8 cellular contexts compared by ENCODE assay signal in genomic region chr19:18097217-18097992, GRCh38. TPM values are rescaled to one million over a fixed set of nuclear protein-coding genes. Genes with fewer than 3 reads are reported as not detected.
DNase-seq lines count a peak whose midpoint lies in the region; ATAC-seq and TF ChIP-seq lines count a peak whose summit lies in the region.

Gene MAST3 (plus strand): TSS chr19:18097778. CDS start chr19:18097793, 15 bp downstream.

- peak within 1 kb of the TSS; percentile 68 to 97 (median 89) for H3K27ac Mint-ChIP-seq in CD8-positive, alpha-beta memory T cell
- peak within 1 kb of the TSS; percentile 84 to 85 for H3K27ac Mint-ChIP-seq in T-cell
- H3K27ac Mint-ChIP-seq in activated naive CD8-positive, alpha-beta T cell treated with anti-CD3 and anti-CD28 coated beads, Interleukin-2, amount 10 ng/mL, durations not matched to agents 7 days and 5 days, result peak within 1 kb of the TSS; percentile 61
- H3K27ac Mint-ChIP-seq in type B pancreatic cell, result no peak within 1 kb of the TSS

- peak within 1 kb of the TSS; percentile 83 for H3K4me3 ChIP-seq in CD8-positive, alpha-beta memory T cell (ENCODE audit: low read length)
- peak within 1 kb of the TSS; percentile 69 for H3K4me3 ChIP-seq in Jurkat, Clone E6-1 (ENCODE audit: low read length)
- peak within 1 kb of the TSS; percentile 12 to 65 (median 40) for H3K4me3 ChIP-seq in heart left ventricle

- POLR2A ChIA-PET in CD8-positive, alpha-beta memory T cell (lab: Charles Lee), result interaction anchor here (0.5 to 2.3 kb wide), 9 partner anchors 11 to 182 kb away, joined by 3 to 12 read pairs (median 5); partner anchors contain the start of genes ARRDC2 and IL12RB1
- POLR2A ChIA-PET in T-cell (lab: Charles Lee), result no interaction called here
- POLR2A ChIA-PET in activated naive CD8-positive, alpha-beta T cell treated with anti-CD3 and anti-CD28 coated beads, Interleukin-2, amount 10 ng/mL, durations not matched to agents 7 days and 5 days (lab: Charles Lee), result interaction anchor here (0.6 to 2.8 kb wide), 5 partner anchors 10 to 180 kb away, joined by 3 to 35 read pairs (median 5); partner anchors contain the start of gene IL12RB1

- H3K27me3 ChIP-seq in CD8-positive, alpha-beta memory T cell (ENCODE audit: insufficient read depth, low read length, poor library complexity, severe bottlenecking), result no peaks in the 10 kb centered on the region
- H3K27me3 ChIP-seq in heart left ventricle, result peaks cover 8 to 49% (median 24%) of the 10 kb centered on the region in 9 donors

- CTCF ChIA-PET in CD8-positive, alpha-beta memory T cell (lab: Charles Lee), result interaction anchor here (0.9 to 1.4 kb wide), 5 partner anchors 11 to 89 kb away, joined by 3 to 5 read pairs (median 3); partner anchors contain the start of genes ARRDC2 and IL12RB1
- CTCF ChIA-PET in T-cell (lab: Charles Lee), result interaction anchor here in 1 of 2 donors (0.6 kb wide), 1 partner anchor 149 kb away, joined by 3 read pairs; no protein-coding TSS in a partner anchor

- no peaks in the 10 kb centered on the region for H3K36me3 ChIP-seq in CD8-positive, alpha-beta memory T cell (ENCODE audit: insufficient read depth, low read length)
- H3K36me3 ChIP-seq in heart left ventricle, result no peaks in the 10 kb centered on the region

- intact Hi-C loops in heart left ventricle (cut with DNase I) (no loop called here), posterior cingulate gyrus (cut with DNase I) (no loop called here)

- H3K36me3 Mint-ChIP-seq in CD8-positive, alpha-beta memory T cell, result peaks cover 0 to 2% (median 0%) of the 10 kb centered on the region in 3 donors
- H3K36me3 Mint-ChIP-seq in T-cell (peaks cover 2% of the 10 kb centered on the region), type B pancreatic cell (no peaks in the 10 kb centered on the region)
- H3K36me3 Mint-ChIP-seq in activated naive CD8-positive, alpha-beta T cell treated with anti-CD3 and anti-CD28 coated beads, Interleukin-2, amount 10 ng/mL, durations not matched to agents 7 days and 5 days, result no peaks in the 10 kb centered on the region

- H3K27me3 Mint-ChIP-seq in CD8-positive, alpha-beta memory T cell, result no peaks in the 10 kb centered on the region
- no peaks in the 10 kb centered on the region for H3K27me3 Mint-ChIP-seq in T-cell
- no peaks in the 10 kb centered on the region for H3K27me3 Mint-ChIP-seq in activated naive CD8-positive, alpha-beta T cell treated with anti-CD3 and anti-CD28 coated beads, Interleukin-2, amount 10 ng/mL, durations not matched to agents 7 days and 5 days
- H3K27me3 Mint-ChIP-seq in type B pancreatic cell, result peaks cover 45% of the 10 kb centered on the region

- H3K4me1 Mint-ChIP-seq in CD8-positive, alpha-beta memory T cell, result peaks cover 26 to 39% (median 30%) of the 10 kb centered on the region in 3 donors
- H3K4me1 Mint-ChIP-seq in T-cell, result peaks cover 38 to 44% (median 43%) of the 10 kb centered on the region in 3 donors
- peaks cover 26% of the 10 kb centered on the region for H3K4me1 Mint-ChIP-seq in activated naive CD8-positive, alpha-beta T cell treated with anti-CD3 and anti-CD28 coated beads, Interleukin-2, amount 10 ng/mL, durations not matched to agents 7 days and 5 days
- no peaks in the 10 kb centered on the region for H3K4me1 Mint-ChIP-seq in type B pancreatic cell (ENCODE audit: unreplicated experiment)

- peak within 1 kb of the TSS; percentile 47 for H3K27ac ChIP-seq in CD8-positive, alpha-beta memory T cell (ENCODE audit: low read depth, low read length)
- no peak within 1 kb of the TSS for H3K27ac ChIP-seq in heart left ventricle

- ATAC-seq in GM21390 (IDR thresholded peaks at IDR 0.05; ENCODE audit: unreplicated experiment), result peak; percentile 54
- peak; percentile 95 to 98 (median 98) for ATAC-seq in T-cell (replicated peaks in 1 of 4)
- ATAC-seq in activated naive CD8-positive, alpha-beta T cell treated with anti-CD3 and anti-CD28 coated beads, Interleukin-2, amount 10 ng/mL, durations not matched to agents 7 days and 5 days (ENCODE audit: low read depth), result peak; percentile 97
- peak; percentile 79 to 97 (median 95) for ATAC-seq in heart left ventricle

- H3K4me1 ChIP-seq in CD8-positive, alpha-beta memory T cell (ENCODE audit: insufficient read depth, low read length), result peaks cover 39% of the 10 kb centered on the region
- peaks cover 0 to 21% (median 7%) of the 10 kb centered on the region in 12 donors for H3K4me1 ChIP-seq in heart left ventricle

- DNase-seq in CD8-positive, alpha-beta memory T cell, result peak; percentile 88 to 93 (median 91)
- peak; percentile 72 for DNase-seq in Jurkat, Clone E6-1 (ENCODE audit: low read depth, low spot score)
- DNase-seq in T-cell (peak; percentile 74 to 95 (median 89)), heart left ventricle (peak; percentile 76 to 93 (median 81)), posterior cingulate gyrus (peak; percentile 78 to 98 (median 86)), type B pancreatic cell (ENCODE audit: extremely low spot score, unreplicated experiment) (peak; percentile 83)
- DNase-seq in activated naive CD8-positive, alpha-beta T cell treated with anti-CD3 and anti-CD28 coated beads, Interleukin-2, amount 10 ng/mL, durations not matched to agents 7 days and 5 days, result peak; percentile 99

- no peaks in the 10 kb centered on the region for H3K9me3 ChIP-seq in CD8-positive, alpha-beta memory T cell (ENCODE audit: low read length)
- no peaks in the 10 kb centered on the region for H3K9me3 ChIP-seq in heart left ventricle

- no peaks in the 10 kb centered on the region for H3K9me3 Mint-ChIP-seq in CD8-positive, alpha-beta memory T cell
- H3K9me3 Mint-ChIP-seq in T-cell (no peaks in the 10 kb centered on the region), type B pancreatic cell (no peaks in the 10 kb centered on the region)
- H3K9me3 Mint-ChIP-seq in activated naive CD8-positive, alpha-beta T cell treated with anti-CD3 and anti-CD28 coated beads, Interleukin-2, amount 10 ng/mL, durations not matched to agents 7 days and 5 days, result no peaks in the 10 kb centered on the region

- H3K4me3 Mint-ChIP-seq in CD8-positive, alpha-beta memory T cell, result peak within 1 kb of the TSS; percentile 86 to 95 (median 88)
- peak within 1 kb of the TSS; percentile 81 to 90 (median 85) for H3K4me3 Mint-ChIP-seq in T-cell
- peak within 1 kb of the TSS; percentile 92 for H3K4me3 Mint-ChIP-seq in activated naive CD8-positive, alpha-beta T cell treated with anti-CD3 and anti-CD28 coated beads, Interleukin-2, amount 10 ng/mL, durations not matched to agents 7 days and 5 days
- H3K4me3 Mint-ChIP-seq in type B pancreatic cell, result peak within 1 kb of the TSS; percentile 80

- 22 to 51% (median 28%) methylated on average over 21 to 54 of the region's 54 CpGs for WGBS in heart left ventricle, 4 donors

- TF ChIP-seq POLR2A in heart left ventricle (IDR thresholded peaks at IDR 0.05), result no peak

- no peak for TF ChIP-seq CTCF in heart left ventricle (IDR thresholded peaks at IDR 0.05)
- no peak for TF ChIP-seq CTCF in type B pancreatic cell (conservative IDR thresholded peaks at IDR 0.05)

RNA-seq across cellular contexts. Expression of gene MAST3, which starts in this region (rescaled TPM):
- 10 to 100 TPM; 15.0 to 15.9 TPM for total RNA-seq in CD8-positive, alpha-beta memory T cell
- 18.6 TPM for polyA plus RNA-seq in CD8-positive, alpha-beta memory T cell
- polyA plus RNA-seq in Jurkat, Clone E6-1 (2012; ENCODE audit: insufficient read depth, insufficient read length), result 6.2 TPM
- total RNA-seq in T-cell, result 10 to 100 TPM; 42.0 to 60.2 (median 53.2) TPM
- 10 to 100 TPM; 36.7 to 38.3 TPM for total RNA-seq in activated naive CD8-positive, alpha-beta T cell treated with anti-CD3 and anti-CD28 coated beads, Interleukin-2, amount 10 ng/mL, durations not matched to agents 7 days and 5 days
- 1 to 10 TPM; 2.8 to 9.8 (median 5.2) TPM for total RNA-seq in heart left ventricle
- polyA plus RNA-seq in heart left ventricle, result 1 to 10 TPM; 1.5 to 2.9 TPM
- 11.0 and 14.1 TPM in 2 replicates for total RNA-seq in type B pancreatic cell (ENCODE audit: low replicate concordance)

Comparison
In these comparisons a context has a peak if more than half of its experiments do, and no peak if none do; other contexts are left out.
1. POLR2A ChIA-PET loops: an anchor here in CD8-positive, alpha-beta memory T cell (0.5 to 2.3 kb wide) and activated naive CD8-positive, alpha-beta T cell treated with anti-CD3 and anti-CD28 coated beads, Interleukin-2, amount 10 ng/mL, durations not matched to agents 7 days and 5 days (0.6 to 2.8 kb wide); none called in T-cell.